ENCODE assay signal across 1 cellular context in genomic region chr20:54163402-54163801, GRCh38.
A peak's percentile ranks its signal among the peaks of the same experiment; 100 is the strongest.
TF ChIP-seq lines count a peak whose summit lies in the region.

No MANE protein-coding gene starts in this region.

TF ChIP-seq in A549, 52 proteins besides CTCF, POLR2A, EP300 and RAD21 (continued from another document):
- TF ChIP-seq HMGXB4 (CRISPR knock-in tag; IDR thresholded peaks at IDR 0.05; ENCODE audit: borderline replicate concordance) (peak; percentile 58; the same call in 1 of the 2 replicates), ATOH8 (CRISPR knock-in tag; IDR thresholded peaks at IDR 0.05; ENCODE audit: low read depth) (0 out of 2 replicates have a peak, but pooled peaks have one; percentile 10), MAX (IDR thresholded peaks at IDR 0.05) (peak; percentile 16; the same call in 1 of the 2 replicates), FOSL2 (IDR thresholded peaks at IDR 0.05) (no peak), FOSL2 (CRISPR knock-in tag; IDR thresholded peaks at IDR 0.05) (no peak)
